18 cellular contexts compared by ENCODE assay signal in genomic region chr7:101970047-101970585, GRCh38.
DNase-seq lines count a peak whose midpoint lies in the region; ATAC-seq and TF ChIP-seq lines count a peak whose summit lies in the region.
"Had no signal": no experiment of that assay in that cellular context is flagged by ENCODE, and none has a peak within 500 bp of the region (broad histone marks: within the 10 kb centered on the region; RNA-seq: fewer than 3 reads in every experiment).

No MANE protein-coding gene starts in this region.

- no peak overlapping the region for H3K4me3 Mint-ChIP-seq in endodermal cell
- no peak overlapping the region for H3K4me3 Mint-ChIP-seq in endothelial cell (ENCODE audit: unreplicated experiment)
- H3K4me3 Mint-ChIP-seq: CD4-positive, alpha-beta memory T cell; IgD-negative memory B cell had no signal

- intact Hi-C loops in psoas muscle (cut with DNase I): no loop called here

- peak overlapping the region; percentile 27 for H3K4me2 ChIP-seq in DOHH2 (ENCODE audit: low read length)

- H3K36me3 Mint-ChIP-seq in endodermal cell (ENCODE audit: low read depth): peaks cover 26% of the 10 kb centered on the region
- H3K36me3 Mint-ChIP-seq in endothelial cell (ENCODE audit: low read depth, unreplicated experiment): no peaks in the 10 kb centered on the region

- H3K36me3 ChIP-seq in DOHH2 (ENCODE audit: control insufficient read depth, low read length) (peaks cover 32% of the 10 kb centered on the region), endodermal cell (ENCODE audit: control insufficient read depth, insufficient read depth, low read length) (no peaks in the 10 kb centered on the region), psoas muscle (ENCODE audit: insufficient read depth in 1 of 2, low read depth in 1 of 2) (no peaks in the 10 kb centered on the region)

- H3K27ac ChIP-seq in DOHH2 (ENCODE audit: low read depth, low read length): peak overlapping the region; percentile 62
- H3K27ac ChIP-seq in endodermal cell (ENCODE audit: low read depth, low read length): no peak overlapping the region
- H3K27ac ChIP-seq in psoas muscle: peak overlapping the region; percentile 10

- H3K9ac ChIP-seq in endodermal cell (ENCODE audit: extremely low read depth, low read length, poor library complexity, severe bottlenecking): no peak overlapping the region

- H3K9me2 ChIP-seq in DOHH2 (replicated peaks; ENCODE audit: control insufficient read depth, low read length): no peaks in the 10 kb centered on the region

- H3K9me3 Mint-ChIP-seq in endodermal cell (no peaks in the 10 kb centered on the region), endothelial cell (ENCODE audit: unreplicated experiment) (no peaks in the 10 kb centered on the region)
- H3K9me3 Mint-ChIP-seq: CD4-positive, alpha-beta memory T cell had no signal

- WGBS in endodermal cell (ENCODE audit: insufficient coverage in 1 of 2, insufficient read length in 1 of 2), 2 experiments: 87% methylated on average over 7 to 10 of the region's 10 CpGs
- 77 to 85% (median 84%) methylated on average over 10 of the region's 10 CpGs for WGBS in psoas muscle, 3 donors

- DNase-seq in NCI-H526 (lab: John Stamatoyannopoulos, UW): peak; percentile 75 to 90
- no peak for DNase-seq in endodermal cell
- no peak for DNase-seq in psoas muscle
- DNase-seq in SK-N-DZ (ENCODE audit: low spot score): no peak
- no peak for DNase-seq in endothelial cell (ENCODE audit: low spot score)
- DNase-seq in NCI-H524 (lab: John Stamatoyannopoulos, UW): no peak
- DNase-seq: AML-193; CD4-positive, alpha-beta memory T cell; MV-4-11; NCI-H1417 treated with DMSO at 0.1 percent for 48 hours; NCI-H2029; NCI-H69; SHP77 had no signal

- H3F3A ChIP-seq in DOHH2 (ENCODE audit: control insufficient read depth, insufficient read depth): peaks cover 5% of the 10 kb centered on the region

- peaks cover 94% of the 10 kb centered on the region for H3K79me2 ChIP-seq in DOHH2 (ENCODE audit: control insufficient read depth, low read length)

- no peak for TF ChIP-seq CTCF in DOHH2 (IDR thresholded peaks at IDR 0.05; ENCODE audit: low read depth, low read length, poor library complexity, severe bottlenecking)
- TF ChIP-seq CTCF in endodermal cell (conservative IDR thresholded peaks at IDR 0.05): no peak
- no peak for TF ChIP-seq CTCF in psoas muscle (IDR thresholded peaks at IDR 0.05)
- no peak for TF ChIP-seq CTCF in endothelial cell (IDR thresholded peaks at IDR 0.05; ENCODE audit: unreplicated experiment)

- 0 out of 2 replicates have a peak, but pooled peaks cover 7% of the 10 kb centered on the region for H4K20me1 ChIP-seq in DOHH2 (ENCODE audit: control insufficient read depth, insufficient read depth, low read depth, low read length)

- H3K4me1 ChIP-seq in DOHH2 (ENCODE audit: control insufficient read depth, low read length) (peaks cover 88% of the 10 kb centered on the region), endodermal cell (ENCODE audit: control insufficient read depth, insufficient read depth, low read length) (no peaks in the 10 kb centered on the region), psoas muscle (peaks cover 18% of the 10 kb centered on the region)

- H3K4me1 Mint-ChIP-seq in endodermal cell (peaks cover 21% of the 10 kb centered on the region), endothelial cell (ENCODE audit: unreplicated experiment) (peaks cover 9% of the 10 kb centered on the region)

- ATAC-seq in psoas muscle (no peak), HG03097 (IDR thresholded peaks at IDR 0.05; ENCODE audit: low FRiP score, unreplicated experiment) (no peak)
- ATAC-seq: HCT116, Panc1 had no signal

- H3K27me3 Mint-ChIP-seq in endodermal cell (ENCODE audit: insufficient read depth): no peaks in the 10 kb centered on the region
- peaks cover 1% of the 10 kb centered on the region for H3K27me3 Mint-ChIP-seq in endothelial cell (ENCODE audit: unreplicated experiment)
- H3K27me3 Mint-ChIP-seq: CD4-positive, alpha-beta memory T cell; IgD-negative memory B cell had no signal

- H3K27ac Mint-ChIP-seq in endodermal cell (peak overlapping the region; percentile 75), endothelial cell (ENCODE audit: unreplicated experiment) (no peak overlapping the region)

- H3K27me3 ChIP-seq in DOHH2 (ENCODE audit: control insufficient read depth, low read length) (no peaks in the 10 kb centered on the region), endodermal cell (ENCODE audit: control insufficient read depth, insufficient read depth, low read length, poor library complexity, severe bottlenecking) (no peaks in the 10 kb centered on the region), psoas muscle (ENCODE audit: insufficient read depth in 3 of 3, low read length in 2 of 3) (no peaks in the 10 kb centered on the region)

- H3K9me3 ChIP-seq in DOHH2 (ENCODE audit: control insufficient read depth, insufficient read depth, low read length): no peaks in the 10 kb centered on the region
- H3K9me3 ChIP-seq in endodermal cell (ENCODE audit: control insufficient read depth, low read length): no peaks in the 10 kb centered on the region
- H3K9me3 ChIP-seq in psoas muscle: no peaks in the 10 kb centered on the region

- H3K4me3 ChIP-seq in DOHH2 (ENCODE audit: low read length): no peak overlapping the region
- no peak overlapping the region for H3K4me3 ChIP-seq in endodermal cell (ENCODE audit: low read length)
- H3K4me3 ChIP-seq in psoas muscle: no peak overlapping the region

Comparison
In these comparisons a context has a peak if more than half of its experiments do, and no peak if none do; other contexts are left out.
1. DNase-seq: peak in NCI-H526 (2 of 2); none in endodermal cell (single experiment), psoas muscle (0 of 2), SK-N-DZ (single experiment), endothelial cell (single experiment) and NCI-H524 (0 of 2).